Comparison of ENCODE assay signal across 1 cellular context in the genomic region with DNA sequence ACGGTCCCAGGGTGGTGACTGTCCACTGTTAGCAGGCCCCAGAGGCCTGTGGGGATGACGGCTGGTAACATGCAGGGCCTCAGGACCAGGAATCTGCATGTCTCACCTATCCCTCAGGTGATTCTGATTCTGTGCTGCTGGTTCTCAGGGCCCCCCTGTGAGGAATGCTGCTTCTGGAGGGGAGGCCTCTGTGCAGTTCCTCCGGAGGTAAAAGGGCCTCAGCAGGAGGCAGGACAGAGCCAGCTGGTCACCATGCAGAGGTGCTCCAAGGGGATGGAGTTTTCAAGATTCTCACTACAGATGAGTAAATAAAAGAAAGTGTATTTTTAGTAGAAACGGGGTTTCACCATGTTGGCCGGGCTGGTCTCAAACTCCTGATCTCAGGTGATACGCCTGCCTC.
TF ChIP-seq lines count a peak whose summit lies in the region.

No MANE protein-coding gene starts in this region.

TF ChIP-seq in H1, 55 proteins besides CTCF, POLR2A, EP300 and RAD21:
- TF ChIP-seq RFX5 (IDR thresholded peaks at IDR 0.05; ENCODE audit: borderline replicate concordance, low read depth, low read length) (no peak), CHD1 (IDR thresholded peaks at IDR 0.05; ENCODE audit: low read depth, low read length) (no peak), GABPA (IDR thresholded peaks at IDR 0.05; ENCODE audit: borderline replicate concordance, insufficient read depth, low read length) (no peak), EZH2 (IDR thresholded peaks at IDR 0.05; ENCODE audit: low read depth, low read length, severe bottlenecking) (no peak), SIX5 (IDR thresholded peaks at IDR 0.05; ENCODE audit: low read depth, low read length) (no peak), ZNF274 (IDR thresholded peaks at IDR 0.05; ENCODE audit: borderline replicate concordance, extremely low read depth, low read length) (no peak), TBP (IDR thresholded peaks at IDR 0.05; ENCODE audit: low read depth, low read length) (no peak), RBBP5 (IDR thresholded peaks at IDR 0.05; ENCODE audit: borderline replicate concordance, low read depth, low read length) (no peak), JUN (IDR thresholded peaks at IDR 0.05; ENCODE audit: low read depth, low read length) (no peak), NRF1 (IDR thresholded peaks at IDR 0.05; ENCODE audit: low read depth, low read length) (no peak)
- TF ChIP-seq, protein P1, sequence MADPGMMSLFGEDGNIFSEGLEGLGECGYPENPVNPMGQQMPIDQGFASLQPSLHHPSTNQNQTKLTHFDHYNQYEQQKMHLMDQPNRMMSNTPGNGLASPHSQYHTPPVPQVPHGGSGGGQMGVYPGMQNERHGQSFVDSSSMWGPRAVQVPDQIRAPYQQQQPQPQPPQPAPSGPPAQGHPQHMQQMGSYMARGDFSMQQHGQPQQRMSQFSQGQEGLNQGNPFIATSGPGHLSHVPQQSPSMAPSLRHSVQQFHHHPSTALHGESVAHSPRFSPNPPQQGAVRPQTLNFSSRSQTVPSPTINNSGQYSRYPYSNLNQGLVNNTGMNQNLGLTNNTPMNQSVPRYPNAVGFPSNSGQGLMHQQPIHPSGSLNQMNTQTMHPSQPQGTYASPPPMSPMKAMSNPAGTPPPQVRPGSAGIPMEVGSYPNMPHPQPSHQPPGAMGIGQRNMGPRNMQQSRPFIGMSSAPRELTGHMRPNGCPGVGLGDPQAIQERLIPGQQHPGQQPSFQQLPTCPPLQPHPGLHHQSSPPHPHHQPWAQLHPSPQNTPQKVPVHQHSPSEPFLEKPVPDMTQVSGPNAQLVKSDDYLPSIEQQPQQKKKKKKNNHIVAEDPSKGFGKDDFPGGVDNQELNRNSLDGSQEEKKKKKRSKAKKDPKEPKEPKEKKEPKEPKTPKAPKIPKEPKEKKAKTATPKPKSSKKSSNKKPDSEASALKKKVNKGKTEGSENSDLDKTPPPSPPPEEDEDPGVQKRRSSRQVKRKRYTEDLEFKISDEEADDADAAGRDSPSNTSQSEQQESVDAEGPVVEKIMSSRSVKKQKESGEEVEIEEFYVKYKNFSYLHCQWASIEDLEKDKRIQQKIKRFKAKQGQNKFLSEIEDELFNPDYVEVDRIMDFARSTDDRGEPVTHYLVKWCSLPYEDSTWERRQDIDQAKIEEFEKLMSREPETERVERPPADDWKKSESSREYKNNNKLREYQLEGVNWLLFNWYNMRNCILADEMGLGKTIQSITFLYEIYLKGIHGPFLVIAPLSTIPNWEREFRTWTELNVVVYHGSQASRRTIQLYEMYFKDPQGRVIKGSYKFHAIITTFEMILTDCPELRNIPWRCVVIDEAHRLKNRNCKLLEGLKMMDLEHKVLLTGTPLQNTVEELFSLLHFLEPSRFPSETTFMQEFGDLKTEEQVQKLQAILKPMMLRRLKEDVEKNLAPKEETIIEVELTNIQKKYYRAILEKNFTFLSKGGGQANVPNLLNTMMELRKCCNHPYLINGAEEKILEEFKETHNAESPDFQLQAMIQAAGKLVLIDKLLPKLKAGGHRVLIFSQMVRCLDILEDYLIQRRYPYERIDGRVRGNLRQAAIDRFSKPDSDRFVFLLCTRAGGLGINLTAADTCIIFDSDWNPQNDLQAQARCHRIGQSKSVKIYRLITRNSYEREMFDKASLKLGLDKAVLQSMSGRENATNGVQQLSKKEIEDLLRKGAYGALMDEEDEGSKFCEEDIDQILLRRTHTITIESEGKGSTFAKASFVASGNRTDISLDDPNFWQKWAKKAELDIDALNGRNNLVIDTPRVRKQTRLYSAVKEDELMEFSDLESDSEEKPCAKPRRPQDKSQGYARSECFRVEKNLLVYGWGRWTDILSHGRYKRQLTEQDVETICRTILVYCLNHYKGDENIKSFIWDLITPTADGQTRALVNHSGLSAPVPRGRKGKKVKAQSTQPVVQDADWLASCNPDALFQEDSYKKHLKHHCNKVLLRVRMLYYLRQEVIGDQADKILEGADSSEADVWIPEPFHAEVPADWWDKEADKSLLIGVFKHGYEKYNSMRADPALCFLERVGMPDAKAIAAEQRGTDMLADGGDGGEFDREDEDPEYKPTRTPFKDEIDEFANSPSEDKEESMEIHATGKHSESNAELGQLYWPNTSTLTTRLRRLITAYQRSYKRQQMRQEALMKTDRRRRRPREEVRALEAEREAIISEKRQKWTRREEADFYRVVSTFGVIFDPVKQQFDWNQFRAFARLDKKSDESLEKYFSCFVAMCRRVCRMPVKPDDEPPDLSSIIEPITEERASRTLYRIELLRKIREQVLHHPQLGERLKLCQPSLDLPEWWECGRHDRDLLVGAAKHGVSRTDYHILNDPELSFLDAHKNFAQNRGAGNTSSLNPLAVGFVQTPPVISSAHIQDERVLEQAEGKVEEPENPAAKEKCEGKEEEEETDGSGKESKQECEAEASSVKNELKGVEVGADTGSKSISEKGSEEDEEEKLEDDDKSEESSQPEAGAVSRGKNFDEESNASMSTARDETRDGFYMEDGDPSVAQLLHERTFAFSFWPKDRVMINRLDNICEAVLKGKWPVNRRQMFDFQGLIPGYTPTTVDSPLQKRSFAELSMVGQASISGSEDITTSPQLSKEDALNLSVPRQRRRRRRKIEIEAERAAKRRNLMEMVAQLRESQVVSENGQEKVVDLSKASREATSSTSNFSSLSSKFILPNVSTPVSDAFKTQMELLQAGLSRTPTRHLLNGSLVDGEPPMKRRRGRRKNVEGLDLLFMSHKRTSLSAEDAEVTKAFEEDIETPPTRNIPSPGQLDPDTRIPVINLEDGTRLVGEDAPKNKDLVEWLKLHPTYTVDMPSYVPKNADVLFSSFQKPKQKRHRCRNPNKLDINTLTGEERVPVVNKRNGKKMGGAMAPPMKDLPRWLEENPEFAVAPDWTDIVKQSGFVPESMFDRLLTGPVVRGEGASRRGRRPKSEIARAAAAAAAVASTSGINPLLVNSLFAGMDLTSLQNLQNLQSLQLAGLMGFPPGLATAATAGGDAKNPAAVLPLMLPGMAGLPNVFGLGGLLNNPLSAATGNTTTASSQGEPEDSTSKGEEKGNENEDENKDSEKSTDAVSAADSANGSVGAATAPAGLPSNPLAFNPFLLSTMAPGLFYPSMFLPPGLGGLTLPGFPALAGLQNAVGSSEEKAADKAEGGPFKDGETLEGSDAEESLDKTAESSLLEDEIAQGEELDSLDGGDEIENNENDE (IDR thresholded peaks at IDR 0.05; ENCODE audit: insufficient replicate concordance, low read length): no peak
